In the genomic region with DNA sequence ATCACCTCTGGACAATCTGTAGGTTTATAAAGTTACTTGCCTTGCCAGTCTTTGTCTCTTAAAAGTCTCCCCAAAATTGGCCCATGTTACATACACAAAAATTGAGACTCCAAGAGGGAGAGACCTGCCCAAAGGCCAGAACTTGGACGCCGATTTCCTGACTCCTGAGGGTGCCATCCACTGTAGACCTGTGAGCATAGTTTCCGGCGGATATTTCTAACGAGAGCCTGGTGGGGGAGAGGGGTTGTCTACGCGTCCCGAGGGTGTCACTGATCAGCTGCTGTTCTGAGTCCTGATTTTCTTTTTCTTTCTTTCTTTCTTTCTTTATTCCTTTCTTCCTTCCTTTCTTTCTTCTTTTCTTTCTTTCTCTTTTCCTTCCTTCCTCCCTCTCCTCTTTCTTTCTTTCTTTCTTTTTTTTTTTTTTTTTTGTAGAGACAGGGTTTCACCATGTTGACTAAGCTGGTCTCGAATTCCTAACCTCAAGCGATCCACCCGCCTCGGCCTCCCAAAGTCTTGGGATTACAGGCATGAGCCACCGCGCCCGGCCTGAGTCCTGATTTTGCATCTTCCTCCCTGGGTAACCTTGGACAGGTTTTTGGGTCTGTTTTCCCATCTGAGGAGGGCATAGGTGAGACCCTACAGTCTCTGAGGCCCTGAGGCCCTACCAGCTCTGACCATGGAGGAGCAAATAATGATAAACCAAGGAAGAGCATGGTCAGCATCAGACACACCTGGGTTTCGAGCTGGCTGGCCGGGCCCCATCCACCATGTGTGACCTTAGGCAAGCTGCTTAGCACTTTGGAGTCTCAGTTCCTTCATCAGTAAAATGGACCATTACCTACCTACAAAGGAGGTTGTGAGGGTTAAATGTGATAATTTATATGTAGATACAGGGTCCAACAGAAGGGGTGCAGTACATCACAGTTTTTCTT, we compare ENCODE assay signal across 8 cellular contexts. TPM values are rescaled to one million over a fixed set of nuclear protein-coding genes. Genes with fewer than 3 reads are reported as not detected.
A peak's percentile ranks its signal among the peaks of the same experiment; 100 is the strongest.
DNase-seq lines count a peak whose midpoint lies in the region; ATAC-seq and TF ChIP-seq lines count a peak whose summit lies in the region.
"Had no signal": no experiment of that assay in that cellular context is flagged by ENCODE, and none has a peak within 500 bp of the region (broad histone marks: within the 10 kb centered on the region; RNA-seq: fewer than 3 reads in every experiment).

No MANE protein-coding gene starts in this region.

- no peak overlapping the region for H2AK5ac ChIP-seq in H9 (ENCODE audit: insufficient read length, low read length)

- no peak overlapping the region for H2BK12ac ChIP-seq in H9 (ENCODE audit: insufficient read length, low read depth, low read length)

- H3K9me3 ChIP-seq in H9 (ENCODE audit: control insufficient read depth, low read depth, low read length) (no peaks in the 10 kb centered on the region), PC-3 (ENCODE audit: low read length) (no peaks in the 10 kb centered on the region), fibroblast of lung (ENCODE audit: control insufficient read depth, insufficient read depth, low read depth, low read length) (no peaks in the 10 kb centered on the region), psoas muscle (no peaks in the 10 kb centered on the region)

- no peak overlapping the region for H2BK120ac ChIP-seq in H9 (ENCODE audit: low read depth, low read length, poor library complexity, severe bottlenecking)

- no peak for TF ChIP-seq CTCF in H9 (conservative IDR thresholded peaks at IDR 0.05)
- no peak for TF ChIP-seq CTCF in PC-3 (conservative IDR thresholded peaks at IDR 0.05; ENCODE audit: low read depth, low read length)
- TF ChIP-seq CTCF in fibroblast of lung (conservative IDR thresholded peaks at IDR 0.05 in 1 of 2, IDR thresholded peaks at IDR 0.05 in 1 of 2; ENCODE audit: low read depth in 1 of 2, low read length in 2 of 2), result no peak
- no peak for TF ChIP-seq CTCF in psoas muscle (IDR thresholded peaks at IDR 0.05)

- H4K20me1 ChIP-seq in H9 (ENCODE audit: control insufficient read depth, insufficient read depth, insufficient read length) (no peaks in the 10 kb centered on the region), PC-3 (ENCODE audit: low read length) (0 out of 2 replicates have a peak, but pooled peaks cover 4% of the 10 kb centered on the region), fibroblast of lung (ENCODE audit: control insufficient read depth, extremely low read depth, insufficient read depth, low read length) (no peaks in the 10 kb centered on the region)

- H3K56ac ChIP-seq in H9 (ENCODE audit: insufficient read length, low read depth, low read length), result no peak overlapping the region

- H3K4me3 ChIP-seq in PC-3 (ENCODE audit: low read length) (peak overlapping the region; percentile 94; the same call in 1 of the 2 replicates), fibroblast of lung (replicated peaks in 1 of 4; ENCODE audit: control extremely low read depth in 1 of 4, insufficient read depth in 1 of 4, low read depth in 3 of 4, low read length in 4 of 4) (peak overlapping the region in 1 of 4 experiments; percentile 51), psoas muscle (peak overlapping the region; percentile 96)

- H3K23ac ChIP-seq in H9 (ENCODE audit: insufficient read length, low read depth, low read length), result no peak overlapping the region

- peaks cover 8% of the 10 kb centered on the region; the same call in 1 of the 2 replicates for H3K79me2 ChIP-seq in H9 (ENCODE audit: insufficient read depth, low read length)
- peaks cover 29% of the 10 kb centered on the region for H3K79me2 ChIP-seq in PC-3 (ENCODE audit: low read length)
- peaks cover 28% of the 10 kb centered on the region for H3K79me2 ChIP-seq in fibroblast of lung (ENCODE audit: control insufficient read depth, insufficient read depth, low read length)

- no peaks in the 10 kb centered on the region for H3K4me1 ChIP-seq in H9 (ENCODE audit: insufficient read depth, low read length)
- H3K4me1 ChIP-seq in PC-3 (ENCODE audit: insufficient read depth, low read length), result no peaks in the 10 kb centered on the region
- no peaks in the 10 kb centered on the region for H3K4me1 ChIP-seq in fibroblast of lung (ENCODE audit: control insufficient read depth, extremely low read depth, insufficient read depth, low read length)
- peaks cover 13% of the 10 kb centered on the region for H3K4me1 ChIP-seq in psoas muscle

- H4K91ac ChIP-seq in H9 (ENCODE audit: insufficient read length, low read depth, low read length), result no peak overlapping the region

- H3K23me2 ChIP-seq in H9 (ENCODE audit: insufficient read length, low read depth, low read length, poor library complexity, severe bottlenecking), result no peaks in the 10 kb centered on the region

- peaks cover 7% of the 10 kb centered on the region for H3K79me1 ChIP-seq in H9 (ENCODE audit: insufficient read depth, low read depth, low read length, poor library complexity, severe bottlenecking)

- no peak overlapping the region for H2BK15ac ChIP-seq in H9 (ENCODE audit: low read depth, low read length)

- H3K36me3 Mint-ChIP-seq in H9 (ENCODE audit: insufficient read depth in 1 of 3, low read depth in 3 of 3), result peaks cover 11 to 24% (median 20%) of the 10 kb centered on the region in 3 experiments; a peak in 6 of 7 replicates

- no peak overlapping the region for H3T11ph ChIP-seq in H9 (ENCODE audit: low read length)

- no peaks in the 10 kb centered on the region for H3K9me2 ChIP-seq in PC-3 (replicated peaks; ENCODE audit: low read length)

- H3K4me2 ChIP-seq in H9 (ENCODE audit: insufficient read depth, insufficient read length, low read length), result peak overlapping the region; percentile 60
- H3K4me2 ChIP-seq in PC-3 (ENCODE audit: low read length), result peak overlapping the region; percentile 63
- H3K4me2 ChIP-seq in fibroblast of lung (ENCODE audit: extremely low read depth, insufficient read depth, low read length), result peak overlapping the region; percentile 28

- H3K9me3 Mint-ChIP-seq in H9, result no peaks in the 10 kb centered on the region; a peak in 1 of 5 replicates
- H3K9me3 Mint-ChIP-seq: activated T-cell treated with anti-CD3 and anti-CD28 coated beads, Interleukin-2, amount 50 U/mL, for 24 hours had no signal

- CTCF ChIA-PET in PC-3 (lab: Charles Lee), result interaction anchor here (0.6 to 1.3 kb wide), 7 partner anchors 12 to 1365 kb away, joined by 3 to 8 read pairs (median 4); partner anchors contain the start of gene CAMKK1

- H3K27me3 ChIP-seq in H9 (ENCODE audit: insufficient read depth, low read length) (no peaks in the 10 kb centered on the region), PC-3 (ENCODE audit: low read length) (no peaks in the 10 kb centered on the region), fibroblast of lung (ENCODE audit: control insufficient read depth, insufficient read depth, low read length) (peaks cover 6% of the 10 kb centered on the region), psoas muscle (ENCODE audit: insufficient read depth in 3 of 3, low read length in 2 of 3) (peaks cover 0 to 5% (median 0%) of the 10 kb centered on the region in 3 donors)

- H3K9ac ChIP-seq in H9 (ENCODE audit: extremely low read depth, insufficient read length, low read length), result no peak overlapping the region
- no peak overlapping the region for H3K9ac ChIP-seq in PC-3 (ENCODE audit: low read length)
- no peak overlapping the region for H3K9ac ChIP-seq in fibroblast of lung (ENCODE audit: insufficient read depth, low read length)

- intact Hi-C loops in PC-3 (cut with micrococcal nuclease) (no loop called here), psoas muscle (cut with DNase I) (loop anchor here in 1 of 2 donors (2.0 kb wide), 1 partner anchor 110 kb away; no protein-coding TSS in a partner anchor)

- no CpG with 5 or more reads among the region's 17 CpGs for WGBS in H9 (ENCODE audit: extremely low coverage, insufficient read length, low lambda C conversion rate)
- 87 to 91% (median 88%) methylated on average over 17 of the region's 17 CpGs for WGBS in psoas muscle, 3 donors

- BruUV-seq in PC-3 (replicated peaks; lab: Mats Ljungman, UMichigan), result no TSS peak

- ATAC-seq in PC-3 (no peak), psoas muscle (no peak), GM21529 (IDR thresholded peaks at IDR 0.05; ENCODE audit: unreplicated experiment) (no peak)

- no peaks in the 10 kb centered on the region; the same call in 1 of the 2 replicates for H3K36me3 ChIP-seq in PC-3 (ENCODE audit: low read depth, low read length)
- peaks cover 3% of the 10 kb centered on the region for H3K36me3 ChIP-seq in fibroblast of lung (ENCODE audit: control insufficient read depth, insufficient read depth, low read length)
- H3K36me3 ChIP-seq in psoas muscle (ENCODE audit: insufficient read depth in 1 of 2, low read depth in 1 of 2), result peaks cover 0 to 25% of the 10 kb centered on the region in 2 donors

- H3K4me3 Mint-ChIP-seq in H9, result peak overlapping the region in 1 of 2 experiments; percentile 38; a peak in 2 of 5 replicates

- H3K4me1 Mint-ChIP-seq in H9, result peaks cover 12 to 18% of the 10 kb centered on the region in 2 experiments

- H4K8ac ChIP-seq in H9 (replicated peaks; ENCODE audit: insufficient read length, low read depth, low read length), result no peak overlapping the region

- H3K27ac ChIP-seq in H9 (ENCODE audit: insufficient read length, low read depth, low read length) (no peak overlapping the region), PC-3 (ENCODE audit: low read length) (no peak overlapping the region), fibroblast of lung (ENCODE audit: insufficient read depth, low read length) (no peak overlapping the region), psoas muscle (no peak overlapping the region)

- H2AFZ ChIP-seq in H9 (ENCODE audit: low read length) (no peak overlapping the region), PC-3 (ENCODE audit: low read length) (peak overlapping the region; percentile 59), fibroblast of lung (ENCODE audit: low read length) (peak overlapping the region; percentile 6)

- H3F3A ChIP-seq in PC-3 (ENCODE audit: low read length, unreplicated experiment), result no peaks in the 10 kb centered on the region

- no peak overlapping the region for H3K14ac ChIP-seq in H9 (ENCODE audit: insufficient read depth, low read length)

- H2BK20ac ChIP-seq in H9 (ENCODE audit: low read depth, low read length, poor library complexity, severe bottlenecking), result no peak overlapping the region

- DNase-seq in H9, result no peak
- no peak for DNase-seq in PC-3
- DNase-seq in fibroblast of lung (ENCODE audit: low read depth in 2 of 2), result no peak
- DNase-seq in psoas muscle, result no peak
- DNase-seq in NCI-H2029 treated with DMSO at 0.1 percent for 48 hours (lab: John Stamatoyannopoulos, UW), result no peak
- DNase-seq in NOMO-1 (lab: John Stamatoyannopoulos, UW; ENCODE audit: unreplicated experiment in 2 of 2), result no peak

- no peak overlapping the region for H3K18ac ChIP-seq in H9 (ENCODE audit: insufficient read length, low read depth, low read length)

- H3K27me3 Mint-ChIP-seq in H9 (ENCODE audit: low read depth), result peaks cover 21% of the 10 kb centered on the region
- H3K27me3 Mint-ChIP-seq: activated T-cell treated with anti-CD3 and anti-CD28 coated beads, Interleukin-2, amount 50 U/mL, for 24 hours had no signal

- peak overlapping the region in 1 of 3 experiments; percentile 31; a peak in 1 of 7 replicates for H3K27ac Mint-ChIP-seq in H9

- H2BK5ac ChIP-seq in H9 (ENCODE audit: insufficient read length, low read length), result no peak overlapping the region

- POLR2A ChIA-PET in PC-3 (lab: Charles Lee; ENCODE audit: unreplicated experiment), result interaction anchor here (0.5 kb wide), 1 partner anchor 55 kb away, joined by 3 read pairs; no protein-coding TSS in a partner anchor

- H4K5ac ChIP-seq in H9 (ENCODE audit: insufficient read length, low read depth, low read length), result no peak overlapping the region

- no peak overlapping the region for H3K4ac ChIP-seq in H9 (ENCODE audit: low read depth, low read length)

RNA-seq across cellular contexts. Expression of gene NCBP3, which starts 1.0 kb away (rescaled TPM):
- 43.0 and 45.7 TPM in 2 replicates for total RNA-seq in H9 (2021)
- 17.3 and 21.0 TPM in 2 replicates for total RNA-seq in PC-3 (2014; rRNA removed)
- total RNA-seq in fibroblast of lung, result 20.3 and 23.3 TPM in 2 replicates
- polyA plus RNA-seq in fibroblast of lung, result 20.4 and 20.6 TPM in 2 replicates
- polyA plus RNA-seq in fibroblast of lung (2012), result 16.9 and 22.8 TPM in 2 replicates
- polyA minus RNA-seq in fibroblast of lung (ENCODE audit: low replicate concordance), result 3.6 and 3.9 TPM in 2 replicates
- 10 to 100 TPM; 10.9 to 23.5 (median 17.7) TPM for total RNA-seq in psoas muscle
- 10 to 100 TPM in 1 of 3 donors, 1 to 10 TPM in 2; 9.3 to 15.1 (median 9.9) TPM for polyA plus RNA-seq in psoas muscle

RNA-seq across cellular contexts. Expression of gene CAMKK1, which starts 45.8 kb away (rescaled TPM):
- 6.4 and 6.7 TPM in 2 replicates for total RNA-seq in H9 (2021)
- total RNA-seq in PC-3 (2014; rRNA removed), result 10.1 and 12.4 TPM in 2 replicates
- total RNA-seq in fibroblast of lung, result 1.8 and 2.5 TPM in 2 replicates
- 0.41 and 1.3 TPM in 2 replicates for polyA plus RNA-seq in fibroblast of lung
- polyA plus RNA-seq in fibroblast of lung (2012), result 0.30 and 1.2 TPM in 2 replicates
- 0.94 and 1.6 TPM in 2 replicates for polyA minus RNA-seq in fibroblast of lung (ENCODE audit: low replicate concordance)
- total RNA-seq in psoas muscle, result 1 to 10 TPM in 3 of 4 donors, under 1 TPM in 1; 0.92 to 2.3 (median 1.8) TPM
- polyA plus RNA-seq in psoas muscle, result 1 to 10 TPM in 2 of 3 donors, under 1 TPM in 1; 0.91 to 1.5 (median 1.3) TPM

RNA-seq across cellular contexts. Expression of gene ITGAE, which starts 46.0 kb away (rescaled TPM):
- total RNA-seq in H9 (2021) (23.5 and 24.2 TPM in 2 replicates), PC-3 (2014; rRNA removed) (29.7 and 42.0 TPM in 2 replicates), fibroblast of lung (15.9 and 29.7 TPM in 2 replicates), psoas muscle (10 to 100 TPM; 13.8 to 23.6 (median 17.4) TPM)
- polyA plus RNA-seq in fibroblast of lung (72.5 and 76.6 TPM in 2 replicates), psoas muscle (10 to 100 TPM; 33.8 to 47.8 (median 35.5) TPM)
- polyA plus RNA-seq in fibroblast of lung (2012), result 63.7 and 76.2 TPM in 2 replicates
- polyA minus RNA-seq in fibroblast of lung (ENCODE audit: low replicate concordance), result 1.5 and 4.5 TPM in 2 replicates
